ENCODE assay signal across 14 cellular contexts in genomic region chr19:48616041-48616436, GRCh38. TPM values are rescaled to one million over a fixed set of nuclear protein-coding genes. Genes with fewer than 3 reads are reported as not detected.
DNase-seq lines count a peak whose midpoint lies in the region; ATAC-seq, FAIRE-seq and TF ChIP-seq lines count a peak whose summit lies in the region.
"Had no signal": no experiment of that assay in that cellular context is flagged by ENCODE, and none has a peak within 500 bp of the region (broad histone marks: within the 10 kb centered on the region; RNA-seq: fewer than 3 reads in every experiment).

No MANE protein-coding gene starts in this region.

- H3K79me1 ChIP-seq in mesenchymal stem cell (replicated peaks; ENCODE audit: low read length, poor library complexity, severe bottlenecking) = peaks cover 6% of the 10 kb centered on the region

- no peaks in the 10 kb centered on the region for H3K9me3 Mint-ChIP-seq in activated T-helper 1 cell treated with anti-CD3 and anti-CD28 coated beads, Interleukin-12 subunit alpha, Interleukin-12 subunit beta, Interleukin-2, Interleukin-4 antibody, amounts not matched to agents 30 ng/mL and 10 ng/mL and 1 ng/mL, durations not matched to agents 14 hours and 24 hours and 36 hours

- H2AFZ ChIP-seq in HepG2 (ENCODE audit: low read length) = no peak overlapping the region
- H2AFZ ChIP-seq in mesenchymal stem cell (ENCODE audit: low read depth, low read length) = no peak overlapping the region

- H3K4me1 Mint-ChIP-seq in activated T-helper 1 cell treated with anti-CD3 and anti-CD28 coated beads, Interleukin-12 subunit alpha, Interleukin-12 subunit beta, Interleukin-2, Interleukin-4 antibody, amounts not matched to agents 30 ng/mL and 10 ng/mL and 1 ng/mL, durations not matched to agents 14 hours and 24 hours and 36 hours (ENCODE audit: low read depth) = peaks cover 35% of the 10 kb centered on the region

- no peak overlapping the region for H2BK120ac ChIP-seq in mesenchymal stem cell (ENCODE audit: low read depth, low read length)

- FAIRE-seq in HepG2 (lab: Jason Lieb, UNC) = no peak

- H3K4me2 ChIP-seq in HepG2 (ENCODE audit: low read depth, low read length) = no peak overlapping the region
- H3K4me2 ChIP-seq in mesenchymal stem cell (ENCODE audit: low read length, poor library complexity, severe bottlenecking) = no peak overlapping the region

- H3K27me3 Mint-ChIP-seq in activated T-helper 1 cell treated with anti-CD3 and anti-CD28 coated beads, Interleukin-12 subunit alpha, Interleukin-12 subunit beta, Interleukin-2, Interleukin-4 antibody, amounts not matched to agents 30 ng/mL and 10 ng/mL and 1 ng/mL, durations not matched to agents 14 hours and 24 hours and 36 hours (ENCODE audit: insufficient read depth) = no peaks in the 10 kb centered on the region

- no peak overlapping the region for H3K27ac ChIP-seq in HepG2 (ENCODE audit: extremely low read length, insufficient read depth, low read length)
- H3K27ac ChIP-seq in right lobe of liver = no peak overlapping the region
- no peak overlapping the region for H3K27ac ChIP-seq in mesenchymal stem cell (ENCODE audit: low read length, poor library complexity, severe bottlenecking)
- peak overlapping the region; percentile 65 for H3K27ac ChIP-seq in upper lobe of right lung
- H3K27ac ChIP-seq in prostate gland = peak overlapping the region in 1 of 2 donors; percentile 88

- H3K4me3 ChIP-seq in HepG2 (replicated peaks in 1 of 3; ENCODE audit: insufficient read depth in 1 of 3, low read depth in 2 of 3, low read length in 3 of 3) (no peak overlapping the region), right lobe of liver (no peak overlapping the region), mesenchymal stem cell (ENCODE audit: insufficient read depth in 1 of 2, low read depth in 1 of 2, low read length in 2 of 2) (peak overlapping the region in 1 of 2 experiments; percentile 94), upper lobe of right lung (no peak overlapping the region), prostate gland (no peak overlapping the region)
- H3K4me3 ChIP-seq: gastroesophageal sphincter, mucosa of descending colon, testis had no signal

- H3K27ac Mint-ChIP-seq in activated T-helper 1 cell treated with anti-CD3 and anti-CD28 coated beads, Interleukin-12 subunit alpha, Interleukin-12 subunit beta, Interleukin-2, Interleukin-4 antibody, amounts not matched to agents 30 ng/mL and 10 ng/mL and 1 ng/mL, durations not matched to agents 14 hours and 24 hours and 36 hours = peak overlapping the region; percentile 55

- H3K36me3 ChIP-seq in HepG2 (replicated peaks in 1 of 2; ENCODE audit: control insufficient read depth in 1 of 2, insufficient read depth in 2 of 2, low read length in 2 of 2) = peaks cover 15 to 28% of the 10 kb centered on the region in 2 experiments
- peaks cover 0 to 28% (median 16%) of the 10 kb centered on the region in 4 donors for H3K36me3 ChIP-seq in right lobe of liver
- peaks cover 29 to 57% of the 10 kb centered on the region in 2 experiments for H3K36me3 ChIP-seq in mesenchymal stem cell (ENCODE audit: control insufficient read depth in 1 of 2, insufficient read depth in 2 of 2, low read depth in 1 of 2, low read length in 2 of 2)
- peaks cover 30% of the 10 kb centered on the region for H3K36me3 ChIP-seq in upper lobe of right lung
- peaks cover 16 to 21% of the 10 kb centered on the region in 2 donors for H3K36me3 ChIP-seq in prostate gland

- H3K9ac ChIP-seq in HepG2 (ENCODE audit: insufficient read depth, low read depth, low read length) (no peak overlapping the region), mesenchymal stem cell (ENCODE audit: low read length) (peak overlapping the region; percentile 100)

- no TSS peak for BruUV-seq in HepG2 (replicated peaks; lab: Mats Ljungman, UMichigan)

- H3K79me2 ChIP-seq in HepG2 (ENCODE audit: insufficient read depth, low read length) = peaks cover 33% of the 10 kb centered on the region

- H3K4me1 ChIP-seq in HepG2 (ENCODE audit: insufficient read depth, low read length) (peaks cover 44% of the 10 kb centered on the region), right lobe of liver (peaks cover 0 to 26% (median 11%) of the 10 kb centered on the region in 4 donors), mesenchymal stem cell (ENCODE audit: control insufficient read depth, insufficient read depth, low read depth, low read length) (peaks cover 38% of the 10 kb centered on the region), upper lobe of right lung (peaks cover 27% of the 10 kb centered on the region), prostate gland (replicated peaks) (peaks cover 26% of the 10 kb centered on the region)

- peaks cover 38% of the 10 kb centered on the region for H4K20me1 ChIP-seq in HepG2 (ENCODE audit: insufficient read depth, low read length)

- ATAC-seq in HepG2 = no peak
- no peak for ATAC-seq in right lobe of liver
- ATAC-seq in upper lobe of right lung = no peak
- no peak for ATAC-seq in GM19328 (IDR thresholded peaks at IDR 0.05; ENCODE audit: unreplicated experiment)
- ATAC-seq: gastroesophageal sphincter, mucosa of descending colon had no signal

- H2BK5ac ChIP-seq in mesenchymal stem cell (ENCODE audit: low read depth, low read length, poor library complexity, severe bottlenecking) = no peak overlapping the region

- TF ChIP-seq POLR2A in HepG2 (IDR thresholded peaks at IDR 0.05; ENCODE audit: insufficient read depth in 1 of 2, low read depth in 2 of 2, low read length in 2 of 2) = peak in 1 of 2 experiments; percentile 28; a peak in 2 of 4 replicates
- TF ChIP-seq POLR2A in right lobe of liver (IDR thresholded peaks at IDR 0.05) = no peak
- no peak for TF ChIP-seq POLR2A in prostate gland (IDR thresholded peaks at IDR 0.05)

- H2AK5ac ChIP-seq in mesenchymal stem cell (ENCODE audit: low read length, severe bottlenecking) = no peak overlapping the region

- no peak overlapping the region for H3K4ac ChIP-seq in mesenchymal stem cell (ENCODE audit: low read depth in 1 of 2, low read length in 2 of 2)

- H4K8ac ChIP-seq in mesenchymal stem cell (ENCODE audit: low read length) = no peak overlapping the region

- DNase-seq in HepG2 (ENCODE audit: low spot score) (no peak), right lobe of liver (no peak), mesenchymal stem cell (no peak), upper lobe of right lung (no peak), mesenteric fat pad (ENCODE audit: low spot score) (no peak), prostate gland (ENCODE audit: low spot score) (no peak)
- DNase-seq in activated T-helper 1 cell treated with anti-CD3 and anti-CD28 coated beads, Interleukin-12 subunit alpha, Interleukin-12 subunit beta, Interleukin-2, Interleukin-4 antibody, amounts not matched to agents 30 ng/mL and 10 ng/mL and 1 ng/mL, durations not matched to agents 14 hours and 24 hours and 36 hours (ENCODE audit: low spot score) = no peak
- DNase-seq: activated CD4-positive, alpha-beta T cell treated with anti-CD3 and anti-CD28 coated beads for 48 hours; caudate nucleus; NCI-H1436 treated with DMSO at 0.1 percent for 48 hours; testis had no signal

- POLR2A ChIA-PET in HepG2 (lab: Yijun Ruan, JAX) = interaction anchor here (1.2 kb wide), 1 partner anchor 15 kb away, joined by 3 read pairs; no protein-coding TSS in a partner anchor

- no peak for TF ChIP-seq RAD21 in HepG2 (CRISPR knock-in tag; IDR thresholded peaks at IDR 0.05)

- TF ChIP-seq CTCF in HepG2 (CRISPR knock-in tag; IDR thresholded peaks at IDR 0.05) (no peak), right lobe of liver (IDR thresholded peaks at IDR 0.05) (no peak), upper lobe of right lung (IDR thresholded peaks at IDR 0.05) (no peak), prostate gland (IDR thresholded peaks at IDR 0.05) (no peak)

- WGBS in HepG2 (ENCODE audit: low lambda C conversion rate) = 93% methylated on average over 5 of the region's 16 CpGs
- 63% methylated on average over 3 of the region's 16 CpGs for WGBS in right lobe of liver (ENCODE audit: insufficient coverage, low coverage, low lambda C conversion rate, missing lambda C conversion rate)
- 94% methylated on average over 16 of the region's 16 CpGs for WGBS in mesenchymal stem cell
- WGBS in prostate gland = 80% methylated on average over 16 of the region's 16 CpGs

- no peak overlapping the region for H3K23ac ChIP-seq in mesenchymal stem cell (ENCODE audit: low read length in 2 of 2)

- H4K91ac ChIP-seq in mesenchymal stem cell (ENCODE audit: low read length) = no peak overlapping the region

- no peak overlapping the region for H3K18ac ChIP-seq in mesenchymal stem cell (ENCODE audit: low read depth in 1 of 2, low read length in 2 of 2)

- H3K9me3 ChIP-seq in HepG2 (ENCODE audit: low read length) (no peaks in the 10 kb centered on the region), right lobe of liver (no peaks in the 10 kb centered on the region), mesenchymal stem cell (ENCODE audit: control insufficient read depth, low read length) (no peaks in the 10 kb centered on the region), upper lobe of right lung (no peaks in the 10 kb centered on the region), prostate gland (no peaks in the 10 kb centered on the region)
- H3K9me3 ChIP-seq: gastroesophageal sphincter, mucosa of descending colon, testis had no signal

- TF ChIP-seq EP300 in HepG2 (IDR thresholded peaks at IDR 0.05; ENCODE audit: low read depth in 2 of 2, low read length in 2 of 2) (no peak), HepG2 (CRISPR knock-in tag; IDR thresholded peaks at IDR 0.05; ENCODE audit: borderline replicate concordance) (no peak)

- no peak overlapping the region for H2BK12ac ChIP-seq in mesenchymal stem cell (ENCODE audit: low read length in 2 of 2)

- intact Hi-C loops in HepG2 (cut with micrococcal nuclease; ENCODE audit: unreplicated experiment) (no loop called here), right lobe of liver (cut with DNase I) (no loop called here), upper lobe of right lung (cut with DNase I) (no loop called here), prostate gland (cut with DNase I) (no loop called here)
- intact Hi-C loops in activated T-helper 1 cell treated with anti-CD3 and anti-CD28 coated beads, Interleukin-12 subunit alpha, Interleukin-12 subunit beta, Interleukin-2, Interleukin-4 antibody, amounts not matched to agents 30 ng/mL and 10 ng/mL and 1 ng/mL, durations not matched to agents 14 hours and 24 hours and 36 hours (cut with micrococcal nuclease) = no loop called here

- H2BK15ac ChIP-seq in mesenchymal stem cell (ENCODE audit: low read depth, poor library complexity, severe bottlenecking) = no peak overlapping the region

- CTCF ChIA-PET in HepG2 (lab: Yijun Ruan, JAX; ENCODE audit: low intra/inter-chr PET ratio, low total read pairs) = no interaction called here

- H3K14ac ChIP-seq in mesenchymal stem cell (ENCODE audit: low read length in 2 of 2) = no peak overlapping the region

- peak overlapping the region; percentile 99 for H3K4me3 Mint-ChIP-seq in activated T-helper 1 cell treated with anti-CD3 and anti-CD28 coated beads, Interleukin-12 subunit alpha, Interleukin-12 subunit beta, Interleukin-2, Interleukin-4 antibody, amounts not matched to agents 30 ng/mL and 10 ng/mL and 1 ng/mL, durations not matched to agents 14 hours and 24 hours and 36 hours

- in situ Hi-C loops in HepG2 (cut with HindIII; ENCODE audit: extremely low pct_ligation_motif_present, low pct_unique_long_range_greater_than_20kb) = no loop called here

- peaks cover 44% of the 10 kb centered on the region for H3K36me3 Mint-ChIP-seq in activated T-helper 1 cell treated with anti-CD3 and anti-CD28 coated beads, Interleukin-12 subunit alpha, Interleukin-12 subunit beta, Interleukin-2, Interleukin-4 antibody, amounts not matched to agents 30 ng/mL and 10 ng/mL and 1 ng/mL, durations not matched to agents 14 hours and 24 hours and 36 hours (ENCODE audit: low read depth)

- H3K27me3 ChIP-seq in HepG2 (ENCODE audit: control insufficient read depth in 1 of 2, insufficient read depth in 2 of 2, low read length in 2 of 2) (no peaks in the 10 kb centered on the region; a peak in 1 of 5 replicates), right lobe of liver (no peaks in the 10 kb centered on the region), mesenchymal stem cell (ENCODE audit: control insufficient read depth in 1 of 2, insufficient read depth in 1 of 2, low read length in 2 of 2) (no peaks in the 10 kb centered on the region), upper lobe of right lung (no peaks in the 10 kb centered on the region), prostate gland (replicated peaks; ENCODE audit: insufficient read depth) (no peaks in the 10 kb centered on the region)
- H3K27me3 ChIP-seq: gastroesophageal sphincter, testis had no signal

RNA-seq across cellular contexts. Expression of gene FAM83E, which starts 1.2 kb away (rescaled TPM):
- total RNA-seq in HepG2 (2016; rRNA removed; fragmentation: Illumina TruSeq; extraction: Trizol) (0.60 TPM in 1 of 2 replicates, not detected in the other), right lobe of liver (under 1 TPM in 2 of 6 experiments, not detected in 4; 0.22 to 0.37 TPM), upper lobe of right lung (31.1 TPM), mesenteric fat pad (0.71 TPM), prostate gland (1 to 10 TPM; 2.8 to 8.8 TPM)
- total RNA-seq in HepG2 (2016; cell fraction: cytosol; rRNA removed; fragmentation: Illumina TruSeq; extraction: Trizol; ENCODE audit: low read depth) = not detected in 2 replicates
- 0.30 TPM in 1 of 2 replicates, not detected in the other for total RNA-seq in HepG2 (2016; cell fraction: insoluble cytoplasmic fraction; rRNA removed; fragmentation: Illumina TruSeq; extraction: Trizol)
- total RNA-seq in HepG2 (2016; cell fraction: membrane; rRNA removed; fragmentation: Illumina TruSeq; extraction: Trizol) = not detected in 2 replicates
- total RNA-seq in HepG2 (2016; cell fraction: nucleus; rRNA removed; fragmentation: Illumina TruSeq; extraction: Trizol) = 1.6 and 1.9 TPM in 2 replicates
- polyA plus RNA-seq in HepG2 (2011; rRNA removed) = 0.13 and 0.18 TPM in 2 replicates
- not detected in 2 replicates for polyA plus RNA-seq in HepG2 (2011; cell fraction: cytosol; rRNA removed)
- polyA plus RNA-seq in HepG2 (2011; cell fraction: nucleus; rRNA removed) = 1.7 and 1.8 TPM in 2 replicates
- polyA plus RNA-seq in HepG2 (2012) = 0.15 and 0.28 TPM in 2 replicates
- polyA plus RNA-seq in HepG2 (2016; cell fraction: cytosol; fragmentation: Illumina TruSeq; extraction: Trizol; ENCODE audit: low read depth) = not detected in 2 replicates
- not detected in 2 replicates for polyA plus RNA-seq in HepG2 (2016; cell fraction: insoluble cytoplasmic fraction; fragmentation: Illumina TruSeq; extraction: Trizol; ENCODE audit: low read depth)
- not detected in 2 replicates for polyA plus RNA-seq in HepG2 (2016; cell fraction: membrane; fragmentation: Illumina TruSeq; extraction: Trizol; ENCODE audit: low read depth)
- 1.1 and 1.2 TPM in 2 replicates for polyA plus RNA-seq in HepG2 (2016; cell fraction: nucleus; fragmentation: Illumina TruSeq; extraction: Trizol; ENCODE audit: insufficient read depth, low read depth)
- polyA minus RNA-seq in HepG2 (2011; rRNA and poly(A)+ RNA removed; ENCODE audit: low replicate concordance) = 0.28 and 0.52 TPM in 2 replicates
- polyA minus RNA-seq in HepG2 (2011; cell fraction: cytosol; rRNA and poly(A)+ RNA removed) = not detected in 2 replicates
- polyA minus RNA-seq in HepG2 (2011; cell fraction: nucleus; rRNA and poly(A)+ RNA removed) = 3.6 and 6.2 TPM in 2 replicates
- 7.3 TPM in 2 replicates for total RNA-seq in activated T-helper 1 cell treated with anti-CD3 and anti-CD28 coated beads, Interleukin-12 subunit alpha, Interleukin-12 subunit beta, Interleukin-2, Interleukin-4 antibody, amounts not matched to agents 30 ng/mL and 10 ng/mL and 1 ng/mL, durations not matched to agents 14 hours and 24 hours and 36 hours
- 0.03 TPM for polyA plus RNA-seq in mesenchymal stem cell (2013, experiment 1 of 2)
- 0.04 TPM for polyA plus RNA-seq in mesenchymal stem cell (2013, experiment 2 of 2)

RNA-seq across cellular contexts. Expression of gene RPL18, which starts 2.9 kb away (rescaled TPM):
- total RNA-seq in HepG2 (2016; rRNA removed; fragmentation: Illumina TruSeq; extraction: Trizol) (1,485 and 1,498 TPM in 2 replicates), right lobe of liver (100 to 1,000 TPM; 355 to 867 (median 385) TPM), upper lobe of right lung (1,025 TPM), mesenteric fat pad (876 TPM), prostate gland (1,000 to 10,000 TPM; 2,096 to 3,914 TPM)
- total RNA-seq in HepG2 (2016; cell fraction: cytosol; rRNA removed; fragmentation: Illumina TruSeq; extraction: Trizol; ENCODE audit: low read depth) = 2,025 and 2,222 TPM in 2 replicates
- total RNA-seq in HepG2 (2016; cell fraction: insoluble cytoplasmic fraction; rRNA removed; fragmentation: Illumina TruSeq; extraction: Trizol) = 1,518 and 1,544 TPM in 2 replicates
- total RNA-seq in HepG2 (2016; cell fraction: membrane; rRNA removed; fragmentation: Illumina TruSeq; extraction: Trizol) = 3,207 and 3,209 TPM in 2 replicates
- 626 and 716 TPM in 2 replicates for total RNA-seq in HepG2 (2016; cell fraction: nucleus; rRNA removed; fragmentation: Illumina TruSeq; extraction: Trizol)
- polyA plus RNA-seq in HepG2 (2011; rRNA removed) = 1,639 and 1,894 TPM in 2 replicates
- polyA plus RNA-seq in HepG2 (2011; cell fraction: cytosol; rRNA removed) = 2,410 and 2,836 TPM in 2 replicates
- polyA plus RNA-seq in HepG2 (2011; cell fraction: nucleus; rRNA removed) = 774 and 847 TPM in 2 replicates
- polyA plus RNA-seq in HepG2 (2012) = 1,965 and 2,530 TPM in 2 replicates
- 2,734 and 3,086 TPM in 2 replicates for polyA plus RNA-seq in HepG2 (2016; cell fraction: cytosol; fragmentation: Illumina TruSeq; extraction: Trizol; ENCODE audit: low read depth)
- 1,714 and 1,747 TPM in 2 replicates for polyA plus RNA-seq in HepG2 (2016; cell fraction: insoluble cytoplasmic fraction; fragmentation: Illumina TruSeq; extraction: Trizol; ENCODE audit: low read depth)
- 3,734 and 3,811 TPM in 2 replicates for polyA plus RNA-seq in HepG2 (2016; cell fraction: membrane; fragmentation: Illumina TruSeq; extraction: Trizol; ENCODE audit: low read depth)
- 1,314 and 1,387 TPM in 2 replicates for polyA plus RNA-seq in HepG2 (2016; cell fraction: nucleus; fragmentation: Illumina TruSeq; extraction: Trizol; ENCODE audit: insufficient read depth, low read depth)
- polyA minus RNA-seq in HepG2 (2011; rRNA and poly(A)+ RNA removed; ENCODE audit: low replicate concordance) = 713 and 1,028 TPM in 2 replicates
- polyA minus RNA-seq in HepG2 (2011; cell fraction: cytosol; rRNA and poly(A)+ RNA removed) = 556 and 566 TPM in 2 replicates
- polyA minus RNA-seq in HepG2 (2011; cell fraction: nucleus; rRNA and poly(A)+ RNA removed) = 180 and 193 TPM in 2 replicates
- 1,774 and 1,780 TPM in 2 replicates for total RNA-seq in activated T-helper 1 cell treated with anti-CD3 and anti-CD28 coated beads, Interleukin-12 subunit alpha, Interleukin-12 subunit beta, Interleukin-2, Interleukin-4 antibody, amounts not matched to agents 30 ng/mL and 10 ng/mL and 1 ng/mL, durations not matched to agents 14 hours and 24 hours and 36 hours
- polyA plus RNA-seq in mesenchymal stem cell (2013, experiment 1 of 2) = 1,704 TPM
- 1,641 TPM for polyA plus RNA-seq in mesenchymal stem cell (2013, experiment 2 of 2)

RNA-seq across cellular contexts. Expression of gene SPHK2, which starts 3.3 kb away (rescaled TPM):
- total RNA-seq in HepG2 (2016; rRNA removed; fragmentation: Illumina TruSeq; extraction: Trizol) = 11.1 and 14.4 TPM in 2 replicates
- 5.0 and 6.0 TPM in 2 replicates for total RNA-seq in HepG2 (2016; cell fraction: cytosol; rRNA removed; fragmentation: Illumina TruSeq; extraction: Trizol; ENCODE audit: low read depth)
- total RNA-seq in HepG2 (2016; cell fraction: insoluble cytoplasmic fraction; rRNA removed; fragmentation: Illumina TruSeq; extraction: Trizol) = 8.9 and 15.9 TPM in 2 replicates
- total RNA-seq in HepG2 (2016; cell fraction: membrane; rRNA removed; fragmentation: Illumina TruSeq; extraction: Trizol) = 10.7 and 12.1 TPM in 2 replicates
- total RNA-seq in HepG2 (2016; cell fraction: nucleus; rRNA removed; fragmentation: Illumina TruSeq; extraction: Trizol) = 10.2 and 11.3 TPM in 2 replicates
- polyA plus RNA-seq in HepG2 (2011; rRNA removed) = 2.9 and 4.5 TPM in 2 replicates
- 2.2 and 3.8 TPM in 2 replicates for polyA plus RNA-seq in HepG2 (2011; cell fraction: cytosol; rRNA removed)
- polyA plus RNA-seq in HepG2 (2011; cell fraction: nucleus; rRNA removed) = 17.1 and 20.8 TPM in 2 replicates
- polyA plus RNA-seq in HepG2 (2012) = 2.8 and 3.1 TPM in 2 replicates
- polyA plus RNA-seq in HepG2 (2016; cell fraction: cytosol; fragmentation: Illumina TruSeq; extraction: Trizol; ENCODE audit: low read depth) = 3.0 and 3.7 TPM in 2 replicates
- polyA plus RNA-seq in HepG2 (2016; cell fraction: insoluble cytoplasmic fraction; fragmentation: Illumina TruSeq; extraction: Trizol; ENCODE audit: low read depth) = 10.5 and 14.1 TPM in 2 replicates
- polyA plus RNA-seq in HepG2 (2016; cell fraction: membrane; fragmentation: Illumina TruSeq; extraction: Trizol; ENCODE audit: low read depth) = 7.7 and 9.4 TPM in 2 replicates
- 24.3 and 24.6 TPM in 2 replicates for polyA plus RNA-seq in HepG2 (2016; cell fraction: nucleus; fragmentation: Illumina TruSeq; extraction: Trizol; ENCODE audit: insufficient read depth, low read depth)
- 11.6 and 13.3 TPM in 2 replicates for polyA minus RNA-seq in HepG2 (2011; rRNA and poly(A)+ RNA removed; ENCODE audit: low replicate concordance)
- polyA minus RNA-seq in HepG2 (2011; cell fraction: cytosol; rRNA and poly(A)+ RNA removed) = 3.5 and 3.8 TPM in 2 replicates
- polyA minus RNA-seq in HepG2 (2011; cell fraction: nucleus; rRNA and poly(A)+ RNA removed) = 9.0 and 10.2 TPM in 2 replicates
- total RNA-seq in right lobe of liver = 10 to 100 TPM; 11.4 to 30.1 (median 17.2) TPM
- 40.8 and 44.1 TPM in 2 replicates for total RNA-seq in activated T-helper 1 cell treated with anti-CD3 and anti-CD28 coated beads, Interleukin-12 subunit alpha, Interleukin-12 subunit beta, Interleukin-2, Interleukin-4 antibody, amounts not matched to agents 30 ng/mL and 10 ng/mL and 1 ng/mL, durations not matched to agents 14 hours and 24 hours and 36 hours
- polyA plus RNA-seq in mesenchymal stem cell (2013, experiment 1 of 2) = 9.1 TPM
- polyA plus RNA-seq in mesenchymal stem cell (2013, experiment 2 of 2) = 9.4 TPM
- total RNA-seq in upper lobe of right lung = 23.3 TPM
- total RNA-seq in mesenteric fat pad = 14.0 TPM
- 10 to 100 TPM; 24.8 to 25.4 TPM for total RNA-seq in prostate gland

RNA-seq across cellular contexts. Expression of gene SPACA4, which starts 9.5 kb away (rescaled TPM):
- total RNA-seq in HepG2 (2016; rRNA removed; fragmentation: Illumina TruSeq; extraction: Trizol) (not detected in 2 replicates), right lobe of liver (not detected), upper lobe of right lung (0.98 TPM), mesenteric fat pad (not detected), prostate gland (1 to 10 TPM in 1 of 2 donors, under 1 TPM in 1; 0.32 to 6.0 TPM)
- not detected in 2 replicates for total RNA-seq in HepG2 (2016; cell fraction: cytosol; rRNA removed; fragmentation: Illumina TruSeq; extraction: Trizol; ENCODE audit: low read depth)
- total RNA-seq in HepG2 (2016; cell fraction: insoluble cytoplasmic fraction; rRNA removed; fragmentation: Illumina TruSeq; extraction: Trizol) = not detected in 2 replicates
- not detected in 2 replicates for total RNA-seq in HepG2 (2016; cell fraction: membrane; rRNA removed; fragmentation: Illumina TruSeq; extraction: Trizol)
- not detected in 2 replicates for total RNA-seq in HepG2 (2016; cell fraction: nucleus; rRNA removed; fragmentation: Illumina TruSeq; extraction: Trizol)
- polyA plus RNA-seq in HepG2 (2011; rRNA removed) = not detected in 2 replicates
- not detected in 2 replicates for polyA plus RNA-seq in HepG2 (2011; cell fraction: cytosol; rRNA removed)
- polyA plus RNA-seq in HepG2 (2011; cell fraction: nucleus; rRNA removed) = not detected in 2 replicates
- polyA plus RNA-seq in HepG2 (2012) = not detected in 2 replicates
- polyA plus RNA-seq in HepG2 (2016; cell fraction: cytosol; fragmentation: Illumina TruSeq; extraction: Trizol; ENCODE audit: low read depth) = not detected in 2 replicates
- not detected in 2 replicates for polyA plus RNA-seq in HepG2 (2016; cell fraction: insoluble cytoplasmic fraction; fragmentation: Illumina TruSeq; extraction: Trizol; ENCODE audit: low read depth)
- polyA plus RNA-seq in HepG2 (2016; cell fraction: membrane; fragmentation: Illumina TruSeq; extraction: Trizol; ENCODE audit: low read depth) = not detected in 2 replicates
- not detected in 2 replicates for polyA plus RNA-seq in HepG2 (2016; cell fraction: nucleus; fragmentation: Illumina TruSeq; extraction: Trizol; ENCODE audit: insufficient read depth, low read depth)
- polyA minus RNA-seq in HepG2 (2011; rRNA and poly(A)+ RNA removed; ENCODE audit: low replicate concordance) = not detected in 2 replicates
- not detected in 2 replicates for polyA minus RNA-seq in HepG2 (2011; cell fraction: cytosol; rRNA and poly(A)+ RNA removed)
- not detected in 2 replicates for polyA minus RNA-seq in HepG2 (2011; cell fraction: nucleus; rRNA and poly(A)+ RNA removed)
- not detected in 2 replicates for total RNA-seq in activated T-helper 1 cell treated with anti-CD3 and anti-CD28 coated beads, Interleukin-12 subunit alpha, Interleukin-12 subunit beta, Interleukin-2, Interleukin-4 antibody, amounts not matched to agents 30 ng/mL and 10 ng/mL and 1 ng/mL, durations not matched to agents 14 hours and 24 hours and 36 hours
- not detected for polyA plus RNA-seq in mesenchymal stem cell (2013, experiment 1 of 2)
- polyA plus RNA-seq in mesenchymal stem cell (2013, experiment 2 of 2) = not detected
- total RNA-seq: gastroesophageal sphincter, mucosa of descending colon had no signal

RNA-seq across cellular contexts. Expression of gene DBP, which starts 21.1 kb away (rescaled TPM):
- total RNA-seq in HepG2 (2016; rRNA removed; fragmentation: Illumina TruSeq; extraction: Trizol) (5.5 and 5.8 TPM in 2 replicates), right lobe of liver (10 to 100 TPM in 2 of 6 experiments, 1 to 10 TPM in 4; 1.8 to 11.6 (median 3.3) TPM), upper lobe of right lung (17.7 TPM), mesenteric fat pad (1.4 TPM), prostate gland (10 to 100 TPM; 14.3 to 52.7 TPM)
- 2.6 and 4.6 TPM in 2 replicates for total RNA-seq in HepG2 (2016; cell fraction: cytosol; rRNA removed; fragmentation: Illumina TruSeq; extraction: Trizol; ENCODE audit: low read depth)
- 2.5 and 6.3 TPM in 2 replicates for total RNA-seq in HepG2 (2016; cell fraction: insoluble cytoplasmic fraction; rRNA removed; fragmentation: Illumina TruSeq; extraction: Trizol)
- 6.0 TPM in 2 replicates for total RNA-seq in HepG2 (2016; cell fraction: membrane; rRNA removed; fragmentation: Illumina TruSeq; extraction: Trizol)
- 2.5 and 2.9 TPM in 2 replicates for total RNA-seq in HepG2 (2016; cell fraction: nucleus; rRNA removed; fragmentation: Illumina TruSeq; extraction: Trizol)
- polyA plus RNA-seq in HepG2 (2011; rRNA removed) = 1.7 and 2.1 TPM in 2 replicates
- polyA plus RNA-seq in HepG2 (2011; cell fraction: cytosol; rRNA removed) = 2.1 and 2.5 TPM in 2 replicates
- polyA plus RNA-seq in HepG2 (2011; cell fraction: nucleus; rRNA removed) = 2.7 and 3.2 TPM in 2 replicates
- 3.6 and 3.7 TPM in 2 replicates for polyA plus RNA-seq in HepG2 (2012)
- 2.3 and 2.6 TPM in 2 replicates for polyA plus RNA-seq in HepG2 (2016; cell fraction: cytosol; fragmentation: Illumina TruSeq; extraction: Trizol; ENCODE audit: low read depth)
- polyA plus RNA-seq in HepG2 (2016; cell fraction: insoluble cytoplasmic fraction; fragmentation: Illumina TruSeq; extraction: Trizol; ENCODE audit: low read depth) = 5.2 and 5.4 TPM in 2 replicates
- polyA plus RNA-seq in HepG2 (2016; cell fraction: membrane; fragmentation: Illumina TruSeq; extraction: Trizol; ENCODE audit: low read depth) = 2.9 and 5.4 TPM in 2 replicates
- polyA plus RNA-seq in HepG2 (2016; cell fraction: nucleus; fragmentation: Illumina TruSeq; extraction: Trizol; ENCODE audit: insufficient read depth, low read depth) = 5.1 and 6.2 TPM in 2 replicates
- 2.0 and 5.8 TPM in 2 replicates for polyA minus RNA-seq in HepG2 (2011; rRNA and poly(A)+ RNA removed; ENCODE audit: low replicate concordance)
- 2.3 and 2.7 TPM in 2 replicates for polyA minus RNA-seq in HepG2 (2011; cell fraction: cytosol; rRNA and poly(A)+ RNA removed)
- polyA minus RNA-seq in HepG2 (2011; cell fraction: nucleus; rRNA and poly(A)+ RNA removed) = 1.5 and 3.0 TPM in 2 replicates
- 8.5 and 9.1 TPM in 2 replicates for total RNA-seq in activated T-helper 1 cell treated with anti-CD3 and anti-CD28 coated beads, Interleukin-12 subunit alpha, Interleukin-12 subunit beta, Interleukin-2, Interleukin-4 antibody, amounts not matched to agents 30 ng/mL and 10 ng/mL and 1 ng/mL, durations not matched to agents 14 hours and 24 hours and 36 hours
- polyA plus RNA-seq in mesenchymal stem cell (2013, experiment 1 of 2) = 4.2 TPM
- polyA plus RNA-seq in mesenchymal stem cell (2013, experiment 2 of 2) = 5.0 TPM
